8 cellular contexts compared by ENCODE assay signal in genomic region chr22:20523118-20523983, GRCh38. TPM values are rescaled to one million over a fixed set of nuclear protein-coding genes. Genes with fewer than 3 reads are reported as not detected.
DNase-seq lines count a peak whose midpoint lies in the region; ATAC-seq and TF ChIP-seq lines count a peak whose summit lies in the region.

No MANE protein-coding gene starts in this region.

- H3K9me3 ChIP-seq in CD4-positive, alpha-beta T cell (ENCODE audit: control insufficient read depth, low read length) = no peaks in the 10 kb centered on the region
- H3K9me3 ChIP-seq in mesodermal cell (ENCODE audit: control insufficient read depth, low read length) = peaks cover under 1% of the 10 kb centered on the region

- no peak for TF ChIP-seq CTCF in CD4-positive, alpha-beta T cell (IDR thresholded peaks at IDR 0.05)

- peak overlapping the region; percentile 37 for H3K27ac ChIP-seq in CD4-positive, alpha-beta T cell (ENCODE audit: low read depth, low read length)
- H3K27ac ChIP-seq in mesodermal cell (ENCODE audit: low read depth, low read length, severe bottlenecking) = peak overlapping the region; percentile 45

- H3K4me3 Mint-ChIP-seq in CD4-positive, alpha-beta T cell = peak overlapping the region; percentile 68

- DNase-seq in CD4-positive, alpha-beta T cell = peak in 2 of 10 experiments; percentile 27 to 34
- DNase-seq in MV-4-11 (lab: John Stamatoyannopoulos, UW) (peak; percentile 43), astrocyte of the hippocampus (ENCODE audit: low read depth, low spot score) (peak; percentile 58), HuH-7.5 (ENCODE audit: low spot score) (no peak)

- H3K27ac Mint-ChIP-seq in CD4-positive, alpha-beta T cell = peak overlapping the region; percentile 74

- no peaks in the 10 kb centered on the region for H3K27me3 Mint-ChIP-seq in CD4-positive, alpha-beta T cell

- POLR2A ChIA-PET in CD4-positive, alpha-beta T cell (lab: Charles Lee) = interaction anchor here (0.6 to 3.4 kb wide), 10 partner anchors 10 to 393 kb away, joined by 3 to 17 read pairs (median 6); partner anchors contain the start of gene MED15

- no peak overlapping the region for H3K4me3 ChIP-seq in mesodermal cell (ENCODE audit: extremely low read depth, insufficient read depth, low read length, poor library complexity, severe bottlenecking)

- no peaks in the 10 kb centered on the region for H3K9me3 Mint-ChIP-seq in CD4-positive, alpha-beta T cell

- peaks cover 72% of the 10 kb centered on the region for H3K4me1 Mint-ChIP-seq in CD4-positive, alpha-beta T cell (ENCODE audit: low read depth)

- peak; percentile 61 for ATAC-seq in CD4-positive, alpha-beta T cell (ENCODE audit: poor library complexity)
- no peak for ATAC-seq in GM21737 (IDR thresholded peaks at IDR 0.05; ENCODE audit: unreplicated experiment)
- no peak for ATAC-seq in GM19035 (IDR thresholded peaks at IDR 0.05; ENCODE audit: unreplicated experiment)
- no peak for ATAC-seq in GM18858 (IDR thresholded peaks at IDR 0.05; ENCODE audit: unreplicated experiment)

- no peaks in the 10 kb centered on the region for H3K27me3 ChIP-seq in CD4-positive, alpha-beta T cell (ENCODE audit: control insufficient read depth, insufficient read depth, low read length)

- H3K36me3 Mint-ChIP-seq in CD4-positive, alpha-beta T cell (ENCODE audit: low read depth) = peaks cover 68% of the 10 kb centered on the region

- peaks cover 78% of the 10 kb centered on the region for H3K36me3 ChIP-seq in mesodermal cell (ENCODE audit: control insufficient read depth, insufficient read depth, low read length)

- CTCF ChIA-PET in CD4-positive, alpha-beta T cell (lab: Charles Lee) = interaction anchor here (1.5 to 2.6 kb wide), 4 partner anchors 11 to 44 kb away, joined by 3 to 20 read pairs (median 6); no protein-coding TSS in a partner anchor

- intact Hi-C loops in CD4-positive, alpha-beta T cell (cut with DNase I, micrococcal nuclease) = loop anchor here in 1 of 2 experiments (5.0 kb wide), 1 partner anchor 44 kb away; no protein-coding TSS in a partner anchor

- peaks cover 75% of the 10 kb centered on the region for H3K4me1 ChIP-seq in mesodermal cell (ENCODE audit: control insufficient read depth, insufficient read depth, low read length, poor library complexity, severe bottlenecking)

- WGBS in mesodermal cell (ENCODE audit: insufficient coverage in 2 of 2), 2 experiments = 80 to 95% methylated on average over 2 to 3 of the region's 7 CpGs

RNA-seq across cellular contexts. Expression of gene MED15, which starts 15.9 kb away (rescaled TPM):
- total RNA-seq in CD4-positive, alpha-beta T cell = 100 to 1,000 TPM; 181 to 191 TPM
- polyA plus RNA-seq in mesodermal cell (2013, experiment 1 of 2) = 83.8 TPM
- polyA plus RNA-seq in mesodermal cell (2013, experiment 2 of 2) = 71.0 TPM

RNA-seq across cellular contexts. Expression of gene KLHL22, which starts 27.8 kb away (rescaled TPM):
- 10 to 100 TPM; 24.1 to 27.7 TPM for total RNA-seq in CD4-positive, alpha-beta T cell
- polyA plus RNA-seq in mesodermal cell (2013, experiment 1 of 2) = 17.7 TPM
- 17.0 TPM for polyA plus RNA-seq in mesodermal cell (2013, experiment 2 of 2)
